ENCODE assay signal across 7 cellular contexts in genomic region chr5:87270888-87271287, GRCh38. TPM values are rescaled to one million over a fixed set of nuclear protein-coding genes. Genes with fewer than 3 reads are reported as not detected.
DNase-seq lines count a peak whose midpoint lies in the region; ATAC-seq and TF ChIP-seq lines count a peak whose summit lies in the region.
"Not testable (repeated sequence)": the region's sequence is repeated elsewhere in the genome, so short reads cannot be mapped to it uniquely, and the experiment has no call there.

No MANE protein-coding gene starts in this region.

- TSS peak; percentile 15 for BruUV-seq in PC-9 (replicated peaks; lab: Mats Ljungman, UMichigan)

- H3K4me2 ChIP-seq in DND-41 (ENCODE audit: insufficient read depth, low read length) (peak overlapping the region; percentile 38; the same call in 1 of the 2 replicates), PC-9 (peak overlapping the region; percentile 96; the same call in 1 of the 2 replicates)
- H3K4me2 ChIP-seq in trophoblast cell (ENCODE audit: low read length): not testable (repeated sequence)

- H3K27ac Mint-ChIP-seq in CD4-positive, alpha-beta T cell; activated T-helper 17 cell treated with anti-CD3 and anti-CD28 coated beads, Interleukin-2, amount 50 U/mL, for 72 hours; endodermal cell; nephron: not testable (repeated sequence)

- not testable (repeated sequence) for H2BK120ac ChIP-seq in trophoblast cell (ENCODE audit: insufficient read depth, low read length, poor library complexity)

- peaks cover 80% of the 10 kb centered on the region for H3K79me2 ChIP-seq in DND-41 (ENCODE audit: insufficient read depth, low read length)
- peaks cover 73% of the 10 kb centered on the region for H3K79me2 ChIP-seq in PC-9 (ENCODE audit: low read depth)
- peaks cover 21% of the 10 kb centered on the region for H3K79me2 ChIP-seq in trophoblast cell (ENCODE audit: control insufficient read depth, insufficient read depth, low read length, poor library complexity)

- not testable (repeated sequence) for H4K91ac ChIP-seq in trophoblast cell (ENCODE audit: low read depth, low read length)

- not testable (repeated sequence) for H3K9me3 ChIP-seq in CD4-positive, alpha-beta T cell (ENCODE audit: control insufficient read depth, low read length); DND-41 (ENCODE audit: insufficient read depth, low read length, severe bottlenecking); PC-9 (ENCODE audit: insufficient read depth, low read depth); endodermal cell (ENCODE audit: control insufficient read depth, low read length); trophoblast cell (ENCODE audit: insufficient read depth, low read depth, low read length)

- DNase-seq in CD4-positive, alpha-beta T cell; DND-41; PC-9; endodermal cell; trophoblast cell: not testable (repeated sequence)

- CTCF ChIA-PET in CD4-positive, alpha-beta T cell (lab: Charles Lee): not testable (repeated sequence)
- CTCF ChIA-PET in PC-9 (lab: Charles Lee): interaction anchor here (0.6 kb wide), 1 partner anchor 1471 kb away, joined by 3 read pairs; no protein-coding TSS in a partner anchor

- H3K4me1 Mint-ChIP-seq in CD4-positive, alpha-beta T cell (ENCODE audit: low read depth): peaks cover 62% of the 10 kb centered on the region
- H3K4me1 Mint-ChIP-seq in activated T-helper 17 cell treated with anti-CD3 and anti-CD28 coated beads, Interleukin-2, amount 50 U/mL, for 72 hours: peaks cover 16% of the 10 kb centered on the region
- H3K4me1 Mint-ChIP-seq in endodermal cell: peaks cover 22% of the 10 kb centered on the region
- H3K4me1 Mint-ChIP-seq in nephron: peaks cover 28% of the 10 kb centered on the region

- 86 to 97% methylated on average over 10 to 17 of the region's 17 CpGs for WGBS in endodermal cell (ENCODE audit: insufficient coverage in 1 of 2, insufficient read length in 1 of 2), 2 experiments
- no CpG with 5 or more reads among the region's 17 CpGs for WGBS in trophoblast cell (ENCODE audit: extremely low coverage, insufficient coverage, insufficient read length)

- not testable (repeated sequence) for H3K27me3 Mint-ChIP-seq in CD4-positive, alpha-beta T cell; activated T-helper 17 cell treated with anti-CD3 and anti-CD28 coated beads, Interleukin-2, amount 50 U/mL, for 72 hours; endodermal cell (ENCODE audit: insufficient read depth); nephron (ENCODE audit: low read depth)

- peak overlapping the region; percentile 6 for H3K4ac ChIP-seq in trophoblast cell (ENCODE audit: low read depth, low read length)

- ATAC-seq in CD4-positive, alpha-beta T cell (ENCODE audit: poor library complexity); DND-41 (ENCODE audit: insufficient read depth, low read depth); activated T-helper 17 cell treated with anti-CD3 and anti-CD28 coated beads, Interleukin-2, amount 50 U/mL, for 72 hours (replicated peaks): not testable (repeated sequence)

- H3K9me2 ChIP-seq in PC-9 (ENCODE audit: insufficient read depth): not testable (repeated sequence)

- not testable (repeated sequence) for H3K14ac ChIP-seq in trophoblast cell (ENCODE audit: low read length)

- H3K79me1 ChIP-seq in trophoblast cell (ENCODE audit: low read length): peaks cover 12% of the 10 kb centered on the region

- not testable (repeated sequence) for H3K23ac ChIP-seq in trophoblast cell (ENCODE audit: low read length)

- not testable (repeated sequence) for H4K12ac ChIP-seq in trophoblast cell (ENCODE audit: low read depth, low read length)

- peaks cover 33% of the 10 kb centered on the region for H3K36me3 Mint-ChIP-seq in CD4-positive, alpha-beta T cell (ENCODE audit: low read depth)
- H3K36me3 Mint-ChIP-seq in activated T-helper 17 cell treated with anti-CD3 and anti-CD28 coated beads, Interleukin-2, amount 50 U/mL, for 72 hours (ENCODE audit: low read depth): peaks cover 33% of the 10 kb centered on the region
- H3K36me3 Mint-ChIP-seq in endodermal cell (ENCODE audit: low read depth) (peaks cover 16% of the 10 kb centered on the region), nephron (ENCODE audit: low read depth) (peaks cover 12% of the 10 kb centered on the region)

- peak overlapping the region; percentile 47 for H3K4me3 Mint-ChIP-seq in CD4-positive, alpha-beta T cell
- H3K4me3 Mint-ChIP-seq in activated T-helper 17 cell treated with anti-CD3 and anti-CD28 coated beads, Interleukin-2, amount 50 U/mL, for 72 hours: peak overlapping the region; percentile 90
- H3K4me3 Mint-ChIP-seq in endodermal cell (peak overlapping the region; percentile 98), nephron (peak overlapping the region in 2 of 3 experiments; percentile 49 to 52)

- POLR2A ChIA-PET in CD4-positive, alpha-beta T cell (lab: Charles Lee): interaction anchor here (0.9 kb wide), 1 partner anchor 9 kb away, joined by 4 read pairs; no protein-coding TSS in a partner anchor
- POLR2A ChIA-PET in PC-9 (lab: Charles Lee; ENCODE audit: unreplicated experiment): not testable (repeated sequence)

- not testable (repeated sequence) for H2AK5ac ChIP-seq in trophoblast cell (ENCODE audit: low read length)

- H2AFZ ChIP-seq in DND-41 (ENCODE audit: low read depth, low read length); PC-9; trophoblast cell (ENCODE audit: insufficient read depth, low read length, poor library complexity): not testable (repeated sequence)

- not testable (repeated sequence) for H3K9ac ChIP-seq in DND-41 (ENCODE audit: low read depth, low read length); endodermal cell (ENCODE audit: extremely low read depth, low read length, poor library complexity, severe bottlenecking); trophoblast cell (ENCODE audit: low read length)

- not testable (repeated sequence) for H3K9me3 Mint-ChIP-seq in CD4-positive, alpha-beta T cell; activated T-helper 17 cell treated with anti-CD3 and anti-CD28 coated beads, Interleukin-2, amount 50 U/mL, for 72 hours; endodermal cell; nephron

- not testable (repeated sequence) for H3K4me3 ChIP-seq in DND-41 (ENCODE audit: low read depth in 1 of 2, low read length in 2 of 2); PC-9; endodermal cell (ENCODE audit: low read length); trophoblast cell (ENCODE audit: low read depth, low read length)

- H3K4me1 ChIP-seq in DND-41 (ENCODE audit: insufficient read depth, low read length) (peaks cover 43% of the 10 kb centered on the region), PC-9 (replicated peaks; ENCODE audit: insufficient read depth) (peaks cover 26% of the 10 kb centered on the region; the same call in 1 of the 2 replicates)
- H3K4me1 ChIP-seq in endodermal cell (ENCODE audit: control insufficient read depth, insufficient read depth, low read length); trophoblast cell (ENCODE audit: control insufficient read depth in 1 of 2, insufficient read depth in 2 of 2, low read length in 2 of 2): not testable (repeated sequence)

- H3K27ac ChIP-seq in CD4-positive, alpha-beta T cell (ENCODE audit: low read depth, low read length); DND-41 (ENCODE audit: low read length); PC-9; endodermal cell (ENCODE audit: low read depth, low read length); trophoblast cell (ENCODE audit: low read depth, low read length): not testable (repeated sequence)

- intact Hi-C loops in CD4-positive, alpha-beta T cell (cut with DNase I, micrococcal nuclease); PC-9 (cut with micrococcal nuclease; ENCODE audit: unreplicated experiment): not testable (repeated sequence)

- not testable (repeated sequence) for H3K36me3 ChIP-seq in DND-41 (ENCODE audit: insufficient read depth, low read length); PC-9 (ENCODE audit: low read depth)
- H3K36me3 ChIP-seq in endodermal cell (ENCODE audit: control insufficient read depth, insufficient read depth, low read length): peaks cover 27% of the 10 kb centered on the region
- H3K36me3 ChIP-seq in trophoblast cell (ENCODE audit: control insufficient read depth in 1 of 2, insufficient read depth in 2 of 2, low read length in 2 of 2): peaks cover 2 to 12% of the 10 kb centered on the region in 2 experiments

- not testable (repeated sequence) for H3K27me3 ChIP-seq in CD4-positive, alpha-beta T cell (ENCODE audit: control insufficient read depth, insufficient read depth, low read length); DND-41 (ENCODE audit: insufficient read depth, low read length, poor library complexity); PC-9 (ENCODE audit: insufficient read depth, low read depth); endodermal cell (ENCODE audit: control insufficient read depth, insufficient read depth, low read length, poor library complexity, severe bottlenecking); trophoblast cell (ENCODE audit: insufficient read depth, low read length)

- H2BK12ac ChIP-seq in trophoblast cell (ENCODE audit: low read length): not testable (repeated sequence)

- not testable (repeated sequence) for H4K20me1 ChIP-seq in DND-41 (ENCODE audit: insufficient read depth, low read length); PC-9 (ENCODE audit: insufficient read depth)

- H4K8ac ChIP-seq in trophoblast cell (ENCODE audit: low read depth, low read length): not testable (repeated sequence)

- not testable (repeated sequence) for TF ChIP-seq CTCF in CD4-positive, alpha-beta T cell (IDR thresholded peaks at IDR 0.05); DND-41 (IDR thresholded peaks at IDR 0.05; ENCODE audit: borderline replicate concordance, extremely low read depth, low read length, poor library complexity, severe bottlenecking); PC-9 (conservative IDR thresholded peaks at IDR 0.05); endodermal cell (conservative IDR thresholded peaks at IDR 0.05); nephron (IDR thresholded peaks at IDR 0.05; ENCODE audit: unreplicated experiment in 3 of 3)

- H2BK5ac ChIP-seq in trophoblast cell (ENCODE audit: low read depth, low read length, poor library complexity): not testable (repeated sequence)

- not testable (repeated sequence) for H3F3A ChIP-seq in PC-9 (ENCODE audit: insufficient read depth, low read depth)

- not testable (repeated sequence) for H3K18ac ChIP-seq in trophoblast cell (ENCODE audit: low read length)

RNA-seq across cellular contexts. Expression of gene RASA1, which starts 3.2 kb away (rescaled TPM):
- total RNA-seq in CD4-positive, alpha-beta T cell: 10 to 100 TPM; 15.1 to 15.4 TPM
- total RNA-seq in PC-9 (2021): 55.0 and 66.6 TPM in 2 replicates
- 10 to 100 TPM; 25.1 to 28.4 TPM for total RNA-seq in activated T-helper 17 cell treated with anti-CD3 and anti-CD28 coated beads, Interleukin-2, amount 50 U/mL, for 72 hours
- 10 to 100 TPM; 50.9 to 63.0 TPM for total RNA-seq in endodermal cell
- 58.5 TPM for polyA plus RNA-seq in endodermal cell (2013, experiment 1 of 2)
- 54.2 TPM for polyA plus RNA-seq in endodermal cell (2013, experiment 2 of 2)
- polyA plus RNA-seq in trophoblast cell (2013): 124 and 129 TPM in 2 replicates

Comparison
In these comparisons a context has a peak if more than half of its experiments do, and no peak if none do; other contexts are left out.
1. H3K4me3 Mint-ChIP-seq: peak in every context shown above with its lines; median percentile 98 in endodermal cell; 90 in activated T-helper 17 cell treated with anti-CD3 and anti-CD28 coated beads, Interleukin-2, amount 50 U/mL, for 72 hours; 50 in nephron; 47 in CD4-positive, alpha-beta T cell.